ENCODE assay signal across 10 cellular contexts in genomic region chr6:11044712-11045167, GRCh38. TPM values are rescaled to one million over a fixed set of nuclear protein-coding genes. Genes with fewer than 3 reads are reported as not detected.
DNase-seq lines count a peak whose midpoint lies in the region; ATAC-seq and TF ChIP-seq lines count a peak whose summit lies in the region.
"Had no signal": no experiment of that assay in that cellular context is flagged by ENCODE, and none has a peak within 500 bp of the region (broad histone marks: within the 10 kb centered on the region; RNA-seq: fewer than 3 reads in every experiment).

No MANE protein-coding gene starts in this region.

- H3K9me3 ChIP-seq in right cardiac atrium (ENCODE audit: control insufficient read depth, low read length) (no peaks in the 10 kb centered on the region), right atrium auricular region (no peaks in the 10 kb centered on the region), vagina (no peaks in the 10 kb centered on the region), PC-9 (ENCODE audit: insufficient read depth, low read depth) (no peaks in the 10 kb centered on the region)

- no peaks in the 10 kb centered on the region for H3K79me1 ChIP-seq in mesendoderm (ENCODE audit: low read length)

- peak overlapping the region; percentile 88 for H3K4me2 ChIP-seq in mesendoderm (ENCODE audit: low read length)
- H3K4me2 ChIP-seq in PC-9: no peak overlapping the region

- H3K4me1 ChIP-seq in right cardiac atrium (ENCODE audit: control insufficient read depth, insufficient read depth, low read length) (no peaks in the 10 kb centered on the region), right atrium auricular region (peaks cover 0 to 7% of the 10 kb centered on the region in 2 donors), mesendoderm (ENCODE audit: control insufficient read depth, low read depth, low read length) (peaks cover 5% of the 10 kb centered on the region), vagina (peaks cover 6% of the 10 kb centered on the region), PC-9 (replicated peaks; ENCODE audit: insufficient read depth) (no peaks in the 10 kb centered on the region)

- in situ Hi-C loops in astrocyte of the spinal cord (cut with HindIII; ENCODE audit: low sequenced_read_pairs): no loop called here

- H3K27ac ChIP-seq in right cardiac atrium (ENCODE audit: low read length) (no peak overlapping the region), right atrium auricular region (no peak overlapping the region), mesendoderm (ENCODE audit: low read depth, low read length) (no peak overlapping the region), vagina (no peak overlapping the region), PC-9 (no peak overlapping the region)

- TF ChIP-seq CTCF in right atrium auricular region (IDR thresholded peaks at IDR 0.05): no peak
- TF ChIP-seq CTCF in astrocyte of the spinal cord (IDR thresholded peaks at IDR 0.05; ENCODE audit: low read depth, low read length): no peak
- no peak for TF ChIP-seq CTCF in vagina (IDR thresholded peaks at IDR 0.05)
- no peak for TF ChIP-seq CTCF in PC-9 (conservative IDR thresholded peaks at IDR 0.05)

- TF ChIP-seq POLR2A in vagina (IDR thresholded peaks at IDR 0.05): no peak

- POLR2A ChIA-PET in PC-9 (lab: Charles Lee; ENCODE audit: unreplicated experiment): no interaction called here

- H3F3A ChIP-seq in PC-9 (ENCODE audit: insufficient read depth, low read depth): no peaks in the 10 kb centered on the region

- ATAC-seq in right cardiac atrium: no peak
- ATAC-seq in HG03342 (IDR thresholded peaks at IDR 0.05; ENCODE audit: unreplicated experiment): no peak

- H3K56ac ChIP-seq in mesendoderm (ENCODE audit: low read length): peak overlapping the region; percentile 77

- CTCF ChIA-PET in PC-9 (lab: Charles Lee): no interaction called here

- H4K8ac ChIP-seq in mesendoderm (ENCODE audit: low read depth, low read length): no peak overlapping the region

- H2BK15ac ChIP-seq in mesendoderm (replicated peaks; ENCODE audit: low read depth): no peak overlapping the region

- intact Hi-C loops in right cardiac atrium (cut with DNase I) (no loop called here), vagina (cut with DNase I) (no loop called here), PC-9 (cut with micrococcal nuclease; ENCODE audit: unreplicated experiment) (no loop called here)

- no peak overlapping the region for H2BK5ac ChIP-seq in mesendoderm (ENCODE audit: low read length)

- H3K9ac ChIP-seq in mesendoderm (ENCODE audit: low read length): peak overlapping the region; percentile 68

- 34% methylated on average over 23 of the region's 23 CpGs for WGBS in right cardiac atrium
- WGBS in mesendoderm (ENCODE audit: extremely low coverage, insufficient coverage, low lambda C conversion rate): no CpG with 5 or more reads among the region's 23 CpGs

- H3K27me3 ChIP-seq in right cardiac atrium (ENCODE audit: control insufficient read depth, insufficient read depth): no peaks in the 10 kb centered on the region
- peaks cover 6 to 8% of the 10 kb centered on the region in 2 donors for H3K27me3 ChIP-seq in right atrium auricular region
- peaks cover 13% of the 10 kb centered on the region for H3K27me3 ChIP-seq in mesendoderm (ENCODE audit: insufficient read depth, low read length, poor library complexity)
- no peaks in the 10 kb centered on the region for H3K27me3 ChIP-seq in vagina
- no peaks in the 10 kb centered on the region for H3K27me3 ChIP-seq in PC-9 (ENCODE audit: insufficient read depth, low read depth)

- DNase-seq in right cardiac atrium (no peak), right atrium auricular region (ENCODE audit: low spot score) (no peak), astrocyte of the spinal cord (ENCODE audit: low read depth, low spot score) (no peak), mesendoderm (no peak), vagina (ENCODE audit: extremely low spot score in 2 of 2) (no peak), PC-9 (no peak)
- no peak for DNase-seq in stimulated activated CD4-positive, alpha-beta T cell treated with anti-CD3 and anti-CD28 coated beads, Interleukin-4, amount 100 ng/mL, for 24 hours
- DNase-seq: activated CD4-positive, alpha-beta T cell treated with anti-CD3 and anti-CD28 coated beads for 1 hour; NCI-H1436 treated with DMSO at 0.1 percent for 48 hours had no signal

- no peak overlapping the region for H3K23ac ChIP-seq in mesendoderm (ENCODE audit: low read length)

- no peak overlapping the region for H2AFZ ChIP-seq in PC-9

- no TSS peak for BruUV-seq in PC-9 (replicated peaks; lab: Mats Ljungman, UMichigan)

- no peaks in the 10 kb centered on the region for H3K9me2 ChIP-seq in PC-9 (ENCODE audit: insufficient read depth)

- no peak overlapping the region for H4K5ac ChIP-seq in mesendoderm (ENCODE audit: low read length)

- no peak overlapping the region for H2AK5ac ChIP-seq in mesendoderm (ENCODE audit: low read length)

- no peak overlapping the region for H3K4ac ChIP-seq in mesendoderm (ENCODE audit: low read depth, low read length)

- no peak overlapping the region for H2BK120ac ChIP-seq in mesendoderm (ENCODE audit: low read depth, low read length)

- no peak overlapping the region for H3K18ac ChIP-seq in mesendoderm (ENCODE audit: low read length)

- H4K20me1 ChIP-seq in PC-9 (ENCODE audit: insufficient read depth): no peaks in the 10 kb centered on the region

- H3K36me3 ChIP-seq in right atrium auricular region: no peaks in the 10 kb centered on the region
- H3K36me3 ChIP-seq in mesendoderm (ENCODE audit: control insufficient read depth, insufficient read depth, low read length): no peaks in the 10 kb centered on the region
- no peaks in the 10 kb centered on the region for H3K36me3 ChIP-seq in vagina
- H3K36me3 ChIP-seq in PC-9 (ENCODE audit: low read depth): no peaks in the 10 kb centered on the region

- H3K4me3 ChIP-seq in right cardiac atrium (ENCODE audit: low read length) (peak overlapping the region; percentile 95), right atrium auricular region (peak overlapping the region in 1 of 2 donors; percentile 63), astrocyte of the spinal cord (ENCODE audit: low read depth, low read length) (peak overlapping the region; percentile 46), mesendoderm (ENCODE audit: low read length) (peak overlapping the region; percentile 25), vagina (peak overlapping the region; percentile 41 to 60), PC-9 (no peak overlapping the region)

- no peaks in the 10 kb centered on the region for H3K79me2 ChIP-seq in mesendoderm (ENCODE audit: control insufficient read depth, insufficient read depth, low read length)
- H3K79me2 ChIP-seq in PC-9 (ENCODE audit: low read depth): no peaks in the 10 kb centered on the region

RNA-seq across cellular contexts. Expression of gene ELOVL2, which starts 0.6 kb away (rescaled TPM):
- 1 to 10 TPM in 2 of 4 donors, under 1 TPM in 2; 0.61 to 1.3 (median 0.97) TPM for total RNA-seq in right cardiac atrium
- 1.4 TPM for polyA plus RNA-seq in right cardiac atrium
- total RNA-seq in right atrium auricular region: 1 to 10 TPM in 1 of 2 donors, under 1 TPM in 1; 0.86 to 1.6 TPM
- 3.0 TPM for polyA plus RNA-seq in mesendoderm (2013, experiment 1 of 2)
- polyA plus RNA-seq in mesendoderm (2013, experiment 2 of 2): 3.3 TPM
- 0.25 TPM for total RNA-seq in vagina
- 0.23 and 0.41 TPM in 2 replicates for total RNA-seq in PC-9 (2021)

RNA-seq across cellular contexts. Expression of gene SMIM13, which starts 48.9 kb away (rescaled TPM):
- total RNA-seq in right cardiac atrium (10 to 100 TPM; 10.7 to 14.5 (median 13.5) TPM), right atrium auricular region (10 to 100 TPM in 1 of 2 donors, 1 to 10 TPM in 1; 9.0 to 11.3 TPM), vagina (8.1 TPM), PC-9 (2021) (16.7 and 22.2 TPM in 2 replicates)
- 8.1 TPM for polyA plus RNA-seq in right cardiac atrium
- polyA plus RNA-seq in mesendoderm (2013, experiment 1 of 2): 9.3 TPM
- polyA plus RNA-seq in mesendoderm (2013, experiment 2 of 2): 9.0 TPM
